ENCODE assay signal across 11 cellular contexts in the genomic region with DNA sequence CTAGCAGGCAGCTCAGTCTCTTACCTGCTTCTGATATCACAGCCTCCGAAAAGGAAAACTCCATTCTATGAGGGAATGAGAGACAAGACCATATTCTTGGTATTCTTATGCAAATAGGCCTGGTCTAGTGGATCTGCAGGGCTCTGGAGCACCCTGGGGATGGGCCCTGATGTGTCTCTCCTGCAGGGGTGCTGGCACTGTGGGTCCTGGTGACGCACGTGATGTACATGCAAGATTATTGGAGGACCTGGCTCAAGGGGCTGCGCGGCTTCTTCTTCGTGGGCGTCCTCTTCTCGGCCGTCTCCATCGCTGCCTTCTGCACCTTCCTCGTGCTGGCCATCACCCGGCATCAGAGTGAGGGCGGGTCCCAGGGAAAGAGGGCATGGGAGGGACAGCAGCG. TPM values are rescaled to one million over a fixed set of nuclear protein-coding genes. Genes with fewer than 3 reads are reported as not detected.
DNase-seq lines count a peak whose midpoint lies in the region; ATAC-seq and TF ChIP-seq lines count a peak whose summit lies in the region.
"Had no signal": no experiment of that assay in that cellular context is flagged by ENCODE, and none has a peak within 500 bp of the region (broad histone marks: within the 10 kb centered on the region; RNA-seq: fewer than 3 reads in every experiment).

No MANE protein-coding gene starts in this region.

- H3K4me3 Mint-ChIP-seq in activated CD8-positive, alpha-beta memory T cell treated with anti-CD3 and anti-CD28 coated beads, Interleukin-2, amount 10 ng/mL, durations not matched to agents 7 days and 5 days: no peak overlapping the region
- H3K4me3 Mint-ChIP-seq in glutamatergic neuron (ENCODE audit: unreplicated experiment): no peak overlapping the region
- H3K4me3 Mint-ChIP-seq: activated B cell treated with CpG ODN at 0.5 μM for 24 hours had no signal

- TF ChIP-seq POLR2A in spleen (IDR thresholded peaks at IDR 0.05): no peak

- H3K36me3 ChIP-seq in spleen: peaks cover 0 to 40% (median 23%) of the 10 kb centered on the region in 6 donors

- TF ChIP-seq CTCF in RWPE1 (conservative IDR thresholded peaks at IDR 0.05; ENCODE audit: low read depth) (no peak), glutamatergic neuron (IDR thresholded peaks at IDR 0.05; ENCODE audit: partially characterized antibody, unreplicated experiment) (no peak), spleen (IDR thresholded peaks at IDR 0.05 in 8 of 11, conservative IDR thresholded peaks at IDR 0.05 in 3 of 11) (no peak)

- no peak for ATAC-seq in activated CD8-positive, alpha-beta memory T cell treated with anti-CD3 and anti-CD28 coated beads, Interleukin-2, amount 10 ng/mL, durations not matched to agents 7 days and 5 days
- no peak for ATAC-seq in HG03039 (IDR thresholded peaks at IDR 0.05; ENCODE audit: unreplicated experiment)

- H3K36me3 Mint-ChIP-seq in activated CD8-positive, alpha-beta memory T cell treated with anti-CD3 and anti-CD28 coated beads, Interleukin-2, amount 10 ng/mL, durations not matched to agents 7 days and 5 days: peaks cover 4% of the 10 kb centered on the region
- H3K36me3 Mint-ChIP-seq in glutamatergic neuron (ENCODE audit: unreplicated experiment): no peaks in the 10 kb centered on the region

- no peaks in the 10 kb centered on the region for H3K27me3 ChIP-seq in spleen (replicated peaks in 1 of 7)

- H3K4me3 ChIP-seq in spleen: no peak overlapping the region

- intact Hi-C loops in spleen (cut with DNase I; ENCODE audit: low total_unique reads): no loop called here

- WGBS in spleen, 5 donors: 70 to 78% (median 77%) methylated on average over 14 of the region's 14 CpGs

- peak overlapping the region; percentile 36 for H3K27ac Mint-ChIP-seq in activated CD8-positive, alpha-beta memory T cell treated with anti-CD3 and anti-CD28 coated beads, Interleukin-2, amount 10 ng/mL, durations not matched to agents 7 days and 5 days
- peak overlapping the region; percentile 38 for H3K27ac Mint-ChIP-seq in glutamatergic neuron (ENCODE audit: unreplicated experiment)

- H3K27ac ChIP-seq in RWPE1: peak overlapping the region; percentile 21
- no peak overlapping the region for H3K27ac ChIP-seq in spleen

- peaks cover 25 to 80% (median 69%) of the 10 kb centered on the region in 6 donors for H3K4me1 ChIP-seq in spleen

- no peak for DNase-seq in activated CD8-positive, alpha-beta memory T cell treated with anti-CD3 and anti-CD28 coated beads, Interleukin-2, amount 10 ng/mL, durations not matched to agents 7 days and 5 days
- DNase-seq in activated CD8-positive, alpha-beta memory T cell treated with anti-CD3 and anti-CD28 coated beads, Interleukin-2, amount 50 U/mL, for 4 hours: no peak
- DNase-seq in RWPE1 (ENCODE audit: low spot score) (no peak), glutamatergic neuron (no peak), spleen (peak; percentile 80), DMS 273 (lab: John Stamatoyannopoulos, UW; ENCODE audit: unreplicated experiment) (no peak), RPMI8226 (no peak)

- H3K27me3 Mint-ChIP-seq in activated CD8-positive, alpha-beta memory T cell treated with anti-CD3 and anti-CD28 coated beads, Interleukin-2, amount 10 ng/mL, durations not matched to agents 7 days and 5 days: no peaks in the 10 kb centered on the region
- peaks cover 4% of the 10 kb centered on the region for H3K27me3 Mint-ChIP-seq in glutamatergic neuron (ENCODE audit: unreplicated experiment)
- H3K27me3 Mint-ChIP-seq: activated B cell treated with CpG ODN at 0.5 μM for 24 hours had no signal

- H3K9me3 ChIP-seq in spleen: no peaks in the 10 kb centered on the region

- CTCF ChIA-PET in activated CD8-positive, alpha-beta memory T cell treated with anti-CD3 and anti-CD28 coated beads, Interleukin-2, amount 10 ng/mL, durations not matched to agents 7 days and 5 days (lab: Charles Lee): interaction anchor here (0.5 to 19.5 kb wide), 17 partner anchors 11 to 609 kb away, joined by 3 to 954 read pairs (median 8); a partner anchor contains a TSS
- CTCF ChIA-PET in RWPE1 (lab: Yijun Ruan, JAX): interaction anchor here (0.6 to 11.5 kb wide), 7 partner anchors 18 to 177 kb away, joined by 3 to 167 read pairs (median 5); a partner anchor contains a TSS

- H3K9me3 Mint-ChIP-seq in activated CD8-positive, alpha-beta memory T cell treated with anti-CD3 and anti-CD28 coated beads, Interleukin-2, amount 10 ng/mL, durations not matched to agents 7 days and 5 days (ENCODE audit: low read depth): no peaks in the 10 kb centered on the region
- peaks cover 11% of the 10 kb centered on the region for H3K9me3 Mint-ChIP-seq in glutamatergic neuron (ENCODE audit: unreplicated experiment)
- H3K9me3 Mint-ChIP-seq: activated B cell treated with CpG ODN at 0.5 μM for 24 hours had no signal

- H3K4me1 Mint-ChIP-seq in activated CD8-positive, alpha-beta memory T cell treated with anti-CD3 and anti-CD28 coated beads, Interleukin-2, amount 10 ng/mL, durations not matched to agents 7 days and 5 days: peaks cover 44% of the 10 kb centered on the region
- H3K4me1 Mint-ChIP-seq in glutamatergic neuron (ENCODE audit: low read depth, unreplicated experiment): peaks cover 12% of the 10 kb centered on the region

- POLR2A ChIA-PET in RWPE1 (lab: Yijun Ruan, JAX; ENCODE audit: low non-redundant PET): no interaction called here

RNA-seq across cellular contexts. Expression of a gene that starts 5.8 kb away (rescaled TPM):
- total RNA-seq in activated CD8-positive, alpha-beta memory T cell treated with anti-CD3 and anti-CD28 coated beads, Interleukin-2, amount 10 ng/mL, durations not matched to agents 7 days and 5 days: 10 to 100 TPM; 13.9 to 18.5 TPM
- total RNA-seq in glutamatergic neuron (ENCODE audit: unreplicated experiment) (15.7 TPM), spleen (10 to 100 TPM; 20.2 to 66.4 (median 42.3) TPM)
- polyA plus RNA-seq in spleen: 10 to 100 TPM in 1 of 3 donors, 1 to 10 TPM in 2; 8.4 to 24.1 (median 9.5) TPM

RNA-seq across cellular contexts. Expression of a gene that starts 20.2 kb away (rescaled TPM):
- total RNA-seq in activated CD8-positive, alpha-beta memory T cell treated with anti-CD3 and anti-CD28 coated beads, Interleukin-2, amount 10 ng/mL, durations not matched to agents 7 days and 5 days: 1 to 10 TPM; 1.5 to 1.9 TPM
- total RNA-seq in glutamatergic neuron (ENCODE audit: unreplicated experiment) (0.81 TPM), spleen (10 to 100 TPM; 50.6 to 84.3 (median 57.8) TPM)
- polyA plus RNA-seq in spleen: 100 to 1,000 TPM in 1 of 3 donors, 10 to 100 TPM in 2; 21.4 to 116 (median 64.3) TPM

RNA-seq across cellular contexts. Expression of a gene that starts 40.9 kb away (rescaled TPM):
- total RNA-seq in activated CD8-positive, alpha-beta memory T cell treated with anti-CD3 and anti-CD28 coated beads, Interleukin-2, amount 10 ng/mL, durations not matched to agents 7 days and 5 days: 100 to 1,000 TPM; 226 to 284 TPM
- total RNA-seq in glutamatergic neuron (ENCODE audit: unreplicated experiment): 67.9 TPM
- 100 to 1,000 TPM in 5 of 7 donors, 10 to 100 TPM in 2; 74.9 to 158 (median 132) TPM for total RNA-seq in spleen
- 10 to 100 TPM; 39.6 to 76.7 (median 52.2) TPM for polyA plus RNA-seq in spleen

RNA-seq across cellular contexts. Expression of a gene that starts 53.6 kb away (rescaled TPM):
- total RNA-seq in activated CD8-positive, alpha-beta memory T cell treated with anti-CD3 and anti-CD28 coated beads, Interleukin-2, amount 10 ng/mL, durations not matched to agents 7 days and 5 days: not detected
- total RNA-seq in glutamatergic neuron (ENCODE audit: unreplicated experiment) (not detected), spleen (under 1 TPM in 3 of 7 donors, not detected in 4; 0.32 to 0.92 (median 0.70) TPM)
- under 1 TPM; 0.05 to 0.16 (median 0.13) TPM for polyA plus RNA-seq in spleen
- total RNA-seq: HT-29, MCF 10A had no signal

Comparison
In these comparisons a context has a peak if more than half of its experiments do, and no peak if none do; other contexts are left out.
1. RNA of a gene that starts 20.2 kb away (total RNA-seq): 50.6 to 84.3 TPM in spleen; 1.5 to 1.9 TPM in activated CD8-positive, alpha-beta memory T cell treated with anti-CD3 and anti-CD28 coated beads, Interleukin-2, amount 10 ng/mL, durations not matched to agents 7 days and 5 days and 0.81 TPM in glutamatergic neuron (single experiment); every median in the first group is over 10 times any median in the second.